ENCODE assay signal across 8 cellular contexts in the genomic region with DNA sequence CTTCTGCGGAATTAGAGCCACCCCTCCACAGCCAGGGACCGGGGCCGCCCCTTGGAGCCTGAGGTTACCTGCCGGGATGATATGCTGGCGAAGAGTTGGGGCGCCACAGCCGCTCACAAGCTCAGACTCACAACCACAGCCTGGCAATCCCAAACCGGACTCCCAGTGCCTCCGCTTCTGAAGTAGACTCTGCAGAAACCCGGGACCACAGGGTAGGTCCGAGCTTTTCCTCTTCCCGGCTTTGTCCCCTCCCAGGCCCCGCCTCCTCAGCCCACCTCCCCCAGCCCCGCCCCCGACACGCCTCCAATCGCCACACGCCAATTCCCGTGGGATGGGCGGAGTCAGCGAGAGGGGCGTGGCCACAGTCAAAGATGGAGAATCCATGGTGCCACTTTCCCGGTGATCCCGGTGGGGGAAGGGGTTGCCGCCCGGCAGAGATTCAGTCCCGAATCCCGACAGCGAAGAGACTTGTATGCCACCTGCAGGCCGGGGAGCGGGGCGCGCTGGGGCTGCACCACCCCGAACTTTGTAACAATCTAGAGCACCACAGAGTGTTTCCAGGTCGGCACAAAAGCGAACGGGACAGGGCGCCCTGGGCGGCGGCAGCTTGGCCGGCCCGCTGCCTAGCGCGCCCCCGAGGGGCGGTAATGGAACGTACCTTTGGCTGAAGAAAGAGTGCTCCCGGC. TPM values are rescaled to one million over a fixed set of nuclear protein-coding genes. Genes with fewer than 3 reads are reported as not detected.
A peak's percentile ranks its signal among the peaks of the same experiment; 100 is the strongest.
DNase-seq lines count a peak whose midpoint lies in the region; ATAC-seq and TF ChIP-seq lines count a peak whose summit lies in the region.

A gene (minus strand): TSS at position 201 of the 686 bp plus-strand sequence. CDS start 3,520 bp downstream, outside the sequence.

- no peak for TF ChIP-seq EP300 in esophagus muscularis mucosa (IDR thresholded peaks at IDR 0.05)

- in situ Hi-C loops in KBM-7 (cut with MboI; ENCODE audit: low pct_unique_long_range_greater_than_20kb, low sequenced_read_pairs), result no loop called here
- in situ Hi-C loops in Panc1 (cut with HindIII; ENCODE audit: low pct_unique_long_range_greater_than_20kb, low sequenced_read_pairs), result no loop called here

- no peak for TF ChIP-seq POLR2A in esophagus muscularis mucosa (IDR thresholded peaks at IDR 0.05; ENCODE audit: low read depth)

- BruUV-seq in Panc1 (replicated peaks; lab: Mats Ljungman, UMichigan), result no TSS peak

- 0% methylated on average over 6 of the region's 48 CpGs for WGBS in esophagus muscularis mucosa

- POLR2A ChIA-PET in Panc1 (lab: Charles Lee), result no interaction called here

- no peaks in the 10 kb centered on the region for H3K27me3 ChIP-seq in Panc1 (ENCODE audit: control insufficient read depth, insufficient read depth, low read length)
- no peaks in the 10 kb centered on the region for H3K27me3 ChIP-seq in esophagus muscularis mucosa

- peak; percentile 81 for ATAC-seq in GM21717 (IDR thresholded peaks at IDR 0.05; ENCODE audit: unreplicated experiment)
- peak; percentile 89 for ATAC-seq in Panc1
- ATAC-seq in naive B cell (ENCODE audit: low read depth in 2 of 2), result peak; percentile 64 to 68
- peak; percentile 88 for ATAC-seq in stimulated activated memory B cell treated with anti-CD40 and anti-IgM and Interleukin-4, amounts not matched to agents 10 μg/mL and 1 μg/mL and 100 μg/mL, for 72 hours

- intact Hi-C loops in Panc1 (cut with micrococcal nuclease; ENCODE audit: unreplicated experiment), result loop anchor here (1.0 to 2.0 kb wide), 2 partner anchors 80 to 152 kb away; no protein-coding TSS in a partner anchor
- intact Hi-C loops in esophagus muscularis mucosa (cut with DNase I), result loop anchor here (5.0 to 10.0 kb wide), 2 partner anchors 78 to 630 kb away; a partner anchor contains a TSS

- CTCF ChIA-PET in Panc1 (lab: Charles Lee), result interaction anchor here (0.7 to 2.7 kb wide), 4 partner anchors 11 to 153 kb away, joined by 5 to 24 read pairs (median 12); a partner anchor contains a TSS

- H3K36me3 ChIP-seq in Panc1 (ENCODE audit: control insufficient read depth, insufficient read depth, low read length) (peaks cover 5% of the 10 kb centered on the region), esophagus muscularis mucosa (peaks cover 0 to 19% (median 11%) of the 10 kb centered on the region in 4 donors)

- H3K27ac Mint-ChIP-seq in naive B cell, result peak within 1 kb of the TSS; percentile 88 to 99 (median 94)
- H3K27ac Mint-ChIP-seq in stimulated activated memory B cell treated with anti-CD40 and anti-IgM and Interleukin-4, amounts not matched to agents 10 μg/mL and 1 μg/mL and 100 μg/mL, for 72 hours, result peak within 1 kb of the TSS; percentile 63

- H3K36me3 Mint-ChIP-seq in naive B cell, result peaks cover under 1 to 8% of the 10 kb centered on the region in 2 donors
- H3K36me3 Mint-ChIP-seq in stimulated activated memory B cell treated with anti-CD40 and anti-IgM and Interleukin-4, amounts not matched to agents 10 μg/mL and 1 μg/mL and 100 μg/mL, for 72 hours, result peaks cover 18% of the 10 kb centered on the region

- H3K9me3 Mint-ChIP-seq in naive B cell, result no peaks in the 10 kb centered on the region
- H3K9me3 Mint-ChIP-seq in stimulated activated memory B cell treated with anti-CD40 and anti-IgM and Interleukin-4, amounts not matched to agents 10 μg/mL and 1 μg/mL and 100 μg/mL, for 72 hours, result no peaks in the 10 kb centered on the region

- no peaks in the 10 kb centered on the region for H3K27me3 Mint-ChIP-seq in naive B cell
- H3K27me3 Mint-ChIP-seq in stimulated activated memory B cell treated with anti-CD40 and anti-IgM and Interleukin-4, amounts not matched to agents 10 μg/mL and 1 μg/mL and 100 μg/mL, for 72 hours, result no peaks in the 10 kb centered on the region

- H3K4me3 Mint-ChIP-seq in naive B cell, result peak within 1 kb of the TSS; percentile 95 to 100 (median 98)
- H3K4me3 Mint-ChIP-seq in stimulated activated memory B cell treated with anti-CD40 and anti-IgM and Interleukin-4, amounts not matched to agents 10 μg/mL and 1 μg/mL and 100 μg/mL, for 72 hours, result peak within 1 kb of the TSS; percentile 95

- H3K27ac ChIP-seq in Panc1 (ENCODE audit: low read length), result peak within 1 kb of the TSS; percentile 86
- H3K27ac ChIP-seq in esophagus muscularis mucosa (replicated peaks in 1 of 4), result peak within 1 kb of the TSS; percentile 75 to 90 (median 84)

- TF ChIP-seq CTCF in Panc1 (IDR thresholded peaks at IDR 0.05), result peak; percentile 85
- peak; percentile 29 to 41 (median 33) for TF ChIP-seq CTCF in esophagus muscularis mucosa (IDR thresholded peaks at IDR 0.05)

- peak within 1 kb of the TSS; percentile 100 for H3K4me3 ChIP-seq in Panc1 (ENCODE audit: low read depth in 2 of 2, low read length in 2 of 2)
- H3K4me3 ChIP-seq in esophagus muscularis mucosa, result peak within 1 kb of the TSS; percentile 73 to 88 (median 82)

- H3K4me1 ChIP-seq in Panc1 (ENCODE audit: control insufficient read depth, insufficient read depth, low read length) (peaks cover 15% of the 10 kb centered on the region), esophagus muscularis mucosa (peaks cover 18 to 36% (median 24%) of the 10 kb centered on the region in 4 donors)

- peaks cover 33 to 53% (median 46%) of the 10 kb centered on the region in 3 donors for H3K4me1 Mint-ChIP-seq in naive B cell
- H3K4me1 Mint-ChIP-seq in stimulated activated memory B cell treated with anti-CD40 and anti-IgM and Interleukin-4, amounts not matched to agents 10 μg/mL and 1 μg/mL and 100 μg/mL, for 72 hours, result peaks cover 26% of the 10 kb centered on the region

- DNase-seq in DMS79 treated with DMSO at 0.1 percent for 48 hours (lab: John Stamatoyannopoulos, UW) (peak; percentile 87), KBM-7 (peak; percentile 89), Panc1 (ENCODE audit: low read depth, low spot score) (peak; percentile 71), esophagus muscularis mucosa (ENCODE audit: extremely low spot score) (peak; percentile 99), naive B cell (peak; percentile 91)
- DNase-seq in activated T-cell treated with anti-CD3 and anti-CD28 coated beads, Interleukin-2, amount 50 U/mL, for 48 hours, result peak; percentile 97 to 100

- no peaks in the 10 kb centered on the region for H3K9me3 ChIP-seq in Panc1 (ENCODE audit: control insufficient read depth, insufficient read depth, low read depth, low read length)
- H3K9me3 ChIP-seq in esophagus muscularis mucosa, result no peaks in the 10 kb centered on the region

RNA-seq across cellular contexts. Expression of the gene that starts here (rescaled TPM):
- total RNA-seq in Panc1 (2021; ENCODE audit: unreplicated experiment) (80.2 TPM), esophagus muscularis mucosa (10 to 100 TPM; 22.0 to 28.0 (median 24.8) TPM)
- 39.9 TPM for polyA plus RNA-seq in Panc1 (2012; ENCODE audit: insufficient read length)
- 10 to 100 TPM in 2 of 6 donors, 1 to 10 TPM in 4; 6.7 to 10.6 (median 8.7) TPM for polyA plus RNA-seq in naive B cell (ENCODE audit: low read depth in 6 of 6)

Comparison
In these comparisons a context has a peak if more than half of its experiments do, and no peak if none do; other contexts are left out.
1. Peak in every context shown above with its lines: DNase-seq, ATAC-seq, H3K4me3 ChIP-seq and H3K27ac ChIP-seq.